8 cellular contexts compared by ENCODE assay signal in genomic region chr1:162562452-162562828, GRCh38. TPM values are rescaled to one million over a fixed set of nuclear protein-coding genes. Genes with fewer than 3 reads are reported as not detected.
DNase-seq lines count a peak whose midpoint lies in the region; ATAC-seq, FAIRE-seq and TF ChIP-seq lines count a peak whose summit lies in the region.

No MANE protein-coding gene starts in this region.

- DNase-seq in left ventricle myocardium inferior (no peak), cardiac septum (ENCODE audit: low spot score) (no peak), RCC 7860 (ENCODE audit: low spot score) (peak; percentile 52), NCI-H1048 (lab: John Stamatoyannopoulos, UW) (no peak), NCI-H2081 treated with DMSO at 0.1 percent for 48 hours (lab: John Stamatoyannopoulos, UW) (no peak)
- no peak for DNase-seq in effector memory CD8-positive, alpha-beta T cell

- H3K4me1 Mint-ChIP-seq in effector memory CD8-positive, alpha-beta T cell (ENCODE audit: low read depth in 2 of 2) = peaks cover 26 to 30% of the 10 kb centered on the region in 2 donors

- H2AFZ ChIP-seq in neural cell (ENCODE audit: low read depth, low read length) = no peak overlapping the region

- no peak for TF ChIP-seq EP300 in neural cell (conservative IDR thresholded peaks at IDR 0.05; ENCODE audit: poor library complexity, severe bottlenecking)

- peaks cover 7% of the 10 kb centered on the region for H3K79me2 ChIP-seq in neural cell (replicated peaks; ENCODE audit: insufficient read depth, low read length)

- H4K20me1 ChIP-seq in neural cell (ENCODE audit: insufficient read depth) = no peaks in the 10 kb centered on the region

- no peaks in the 10 kb centered on the region for H3K27me3 ChIP-seq in left ventricle myocardium inferior (ENCODE audit: low read depth)
- no peaks in the 10 kb centered on the region for H3K27me3 ChIP-seq in neural cell (ENCODE audit: insufficient read depth, low read depth, low read length)

- H3F3A ChIP-seq in neural cell (ENCODE audit: insufficient read depth, low read length, poor library complexity, severe bottlenecking) = no peaks in the 10 kb centered on the region

- no peak for TF ChIP-seq RAD21 in neural cell (conservative IDR thresholded peaks at IDR 0.05)

- peak overlapping the region; percentile 99 for H3K27ac ChIP-seq in left ventricle myocardium inferior (replicated peaks)
- no peak overlapping the region for H3K27ac ChIP-seq in neural cell (ENCODE audit: low read length)

- FAIRE-seq in RCC 7860 (lab: Jason Lieb, UNC) = peak; percentile 45

- H3K9me2 ChIP-seq in neural cell (ENCODE audit: insufficient read depth, low read length) = no peaks in the 10 kb centered on the region

- TF ChIP-seq CTCF in left ventricle myocardium inferior (IDR thresholded peaks at IDR 0.05; ENCODE audit: borderline replicate concordance) (no peak), neural cell (IDR thresholded peaks at IDR 0.05; ENCODE audit: poor library complexity, severe bottlenecking) (no peak)

- peak overlapping the region; percentile 78 for H3K9ac ChIP-seq in neural cell (ENCODE audit: low read length)

- H3K4me3 ChIP-seq in left ventricle myocardium inferior (peak overlapping the region; percentile 89), neural cell (ENCODE audit: low read length) (peak overlapping the region; percentile 99)

- peak overlapping the region; percentile 98 to 99 for H3K27ac Mint-ChIP-seq in effector memory CD8-positive, alpha-beta T cell

- H3K4me3 Mint-ChIP-seq in effector memory CD8-positive, alpha-beta T cell = peak overlapping the region; percentile 94 to 96

- peaks cover 30% of the 10 kb centered on the region for H3K36me3 Mint-ChIP-seq in effector memory CD8-positive, alpha-beta T cell (ENCODE audit: insufficient read depth)

- H3K27me3 Mint-ChIP-seq in effector memory CD8-positive, alpha-beta T cell = no peaks in the 10 kb centered on the region

- no peaks in the 10 kb centered on the region for H3K9me3 ChIP-seq in left ventricle myocardium inferior (replicated peaks)
- no peaks in the 10 kb centered on the region for H3K9me3 ChIP-seq in neural cell (ENCODE audit: low read length)

- H3K4me2 ChIP-seq in neural cell (ENCODE audit: low read length) = peak overlapping the region; percentile 78

- peaks cover 16% of the 10 kb centered on the region for H3K36me3 ChIP-seq in left ventricle myocardium inferior
- no peaks in the 10 kb centered on the region for H3K36me3 ChIP-seq in neural cell (ENCODE audit: insufficient read depth, low read length)

- H3K9me3 Mint-ChIP-seq in effector memory CD8-positive, alpha-beta T cell = no peaks in the 10 kb centered on the region

- no peak for ATAC-seq in effector memory CD8-positive, alpha-beta T cell (replicated peaks)
- ATAC-seq in HG02852 (IDR thresholded peaks at IDR 0.05; ENCODE audit: unreplicated experiment) = no peak

- peaks cover 53% of the 10 kb centered on the region for H3K4me1 ChIP-seq in left ventricle myocardium inferior

- intact Hi-C loops in left ventricle myocardium inferior (cut with micrococcal nuclease) (no loop called here), cardiac septum (cut with DNase I) (no loop called here)

TF ChIP-seq in neural cell, 6 proteins besides CTCF, POLR2A, EP300 and RAD21:
- TF ChIP-seq REST (IDR thresholded peaks at IDR 0.05; ENCODE audit: borderline replicate concordance) = no peak
- no peak for TF ChIP-seq MXI1 (conservative IDR thresholded peaks at IDR 0.05; ENCODE audit: poor library complexity, severe bottlenecking)
- no peak for TF ChIP-seq SMC3 (conservative IDR thresholded peaks at IDR 0.05; ENCODE audit: poor library complexity)
- no peak for TF ChIP-seq POLR2AphosphoS5 (IDR thresholded peaks at IDR 0.05)
- TF ChIP-seq TAF1 (IDR thresholded peaks at IDR 0.05; ENCODE audit: low read depth) = no peak
- no peak for TF ChIP-seq EZH2 (IDR thresholded peaks at IDR 0.05; ENCODE audit: borderline replicate concordance, insufficient read depth, low read length, poor library complexity, severe bottlenecking)

RNA-seq across cellular contexts. Expression of gene UAP1, which starts 0.9 kb away (rescaled TPM):
- total RNA-seq in left ventricle myocardium inferior = 26.5 TPM
- 24.4 TPM for total RNA-seq in cardiac septum
- polyA plus RNA-seq in neural cell = 32.3 and 40.1 TPM in 2 replicates
- polyA minus RNA-seq in neural cell = 42.4 and 45.7 TPM in 2 replicates
